19 cellular contexts compared by ENCODE assay signal in the genomic region with DNA sequence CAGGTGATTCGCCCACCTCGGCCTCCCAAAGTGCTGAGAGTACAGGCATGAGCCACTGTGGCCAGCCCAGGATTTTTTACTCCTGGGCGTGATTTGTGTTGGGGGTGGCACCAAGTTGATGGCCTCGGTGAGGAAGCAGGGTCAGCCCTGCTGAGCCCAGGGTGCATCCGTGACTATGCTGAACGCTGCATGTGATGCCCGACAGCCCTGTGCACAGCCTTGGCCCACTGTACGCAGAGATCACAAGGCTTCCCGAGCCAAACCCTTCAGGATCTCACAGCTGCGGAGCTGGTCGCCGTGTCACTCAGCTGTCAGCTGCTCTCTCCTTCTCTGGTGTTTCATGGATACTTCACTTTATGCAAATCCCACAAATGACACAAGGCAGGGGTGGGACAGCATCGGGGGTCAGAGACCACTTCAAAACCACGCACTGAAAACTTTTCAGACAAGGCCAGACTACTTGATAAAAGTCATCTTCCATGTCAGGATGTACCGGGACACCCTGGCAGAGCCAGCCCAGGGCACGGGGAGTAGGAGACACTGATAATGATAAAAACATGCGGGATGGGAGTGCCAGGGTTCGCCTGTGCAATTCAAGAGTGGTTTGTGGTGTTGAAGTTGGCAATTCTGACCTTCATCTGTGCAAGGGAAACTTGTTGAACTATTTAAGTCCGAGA.
"Had no signal": no experiment of that assay in that cellular context is flagged by ENCODE, and none has a peak within 500 bp of the region (broad histone marks: within the 10 kb centered on the region; RNA-seq: fewer than 3 reads in every experiment).

No MANE protein-coding gene starts in this region.

- H3K4me1 ChIP-seq: foreskin keratinocyte, pancreas, tibial artery, uterus had no signal

- H3K4me3 ChIP-seq: coronary artery, pancreas, smooth muscle cell, tibial artery, upper lobe of left lung, uterus had no signal

- DNase-seq: effector CD4-positive, alpha-beta T cell; endodermal cell; erythroblast; foreskin keratinocyte; hippocampal formation; mesendoderm; naive thymus-derived CD8-positive, alpha-beta T cell; nucleus accumbens; pancreas; retina; stimulated activated CD4-positive, alpha-beta T cell treated with anti-CD3 and anti-CD28 coated beads, Interleukin-4, amount 100 ng/mL, for 1 hour; stimulated activated CD8-positive, alpha-beta memory T cell treated with anti-CD3 and anti-CD28 coated beads, Interleukin-4, amount 100 ng/mL, for 48 hours; tibial artery; upper lobe of left lung; uterus had no signal

- H3K27ac ChIP-seq: coronary artery, foreskin keratinocyte, pancreas, tibial artery, upper lobe of left lung, uterus had no signal

- ATAC-seq: foreskin keratinocyte; naive thymus-derived CD8-positive, alpha-beta T cell; pancreas; stimulated activated effector memory CD8-positive, alpha-beta T cell treated with anti-CD3 and anti-CD28 coated beads, Interleukin-12 subunit alpha, Interleukin-12 subunit beta, amount 100 ng/mL, for 72 hours had no signal

- H3K36me3 ChIP-seq: pancreas, tibial artery, upper lobe of left lung, uterus had no signal

- H3K9me3 ChIP-seq: pancreas, tibial artery, upper lobe of left lung, uterus had no signal

- FAIRE-seq: endothelial cell of umbilical vein, pancreas had no signal

- H3K4me2 ChIP-seq: smooth muscle cell had no signal

- H3K27me3 ChIP-seq: pancreas, upper lobe of left lung, uterus had no signal
